Comparison of ENCODE assay signal across 10 cellular contexts in the genomic region with DNA sequence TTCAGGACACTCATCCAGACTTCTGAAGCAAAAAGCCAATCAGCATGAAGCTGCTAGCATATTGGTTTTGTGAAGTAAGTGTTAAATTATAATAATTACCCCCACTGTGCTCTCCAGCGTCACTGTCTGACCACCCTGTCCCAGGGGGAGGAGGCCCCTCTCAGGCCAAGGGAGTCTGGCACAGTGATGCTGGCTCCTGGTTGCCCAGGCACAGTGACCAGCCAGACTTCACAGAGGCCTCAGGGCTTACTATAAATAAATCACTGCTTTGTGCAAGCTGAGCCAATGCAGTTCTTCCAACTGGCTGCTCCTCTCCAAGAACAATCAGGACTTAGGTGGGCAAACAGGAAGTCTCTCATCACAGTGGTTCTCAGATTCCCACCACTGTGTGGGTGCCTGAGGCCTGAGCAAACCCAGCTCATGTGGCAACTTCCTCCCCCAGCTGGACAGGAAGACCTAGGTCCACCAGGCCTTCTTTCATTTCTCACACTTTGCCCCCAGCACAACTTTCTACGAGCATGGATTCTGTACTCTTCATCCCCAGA. TPM values are rescaled to one million over a fixed set of nuclear protein-coding genes. Genes with fewer than 3 reads are reported as not detected.
DNase-seq lines count a peak whose midpoint lies in the region; ATAC-seq and TF ChIP-seq lines count a peak whose summit lies in the region.
"Had no signal": no experiment of that assay in that cellular context is flagged by ENCODE, and none has a peak within 500 bp of the region (broad histone marks: within the 10 kb centered on the region; RNA-seq: fewer than 3 reads in every experiment).

No MANE protein-coding gene starts in this region.

- CTCF ChIA-PET in HCT116 (lab: Charles Lee) = interaction anchor here (1.3 to 2.0 kb wide), 5 partner anchors 22 to 315 kb away, joined by 3 to 6 read pairs (median 6); a partner anchor contains a TSS

- H3K79me2 ChIP-seq in HCT116 (ENCODE audit: insufficient read depth, low read length) = peaks cover 72% of the 10 kb centered on the region

- no peaks in the 10 kb centered on the region for H3K9me3 ChIP-seq in BLaER1 treated with 17β-estradiol and CSF1 and Interleukin-3, amounts not matched to agents 10 nM and 100 nM (replicated peaks in 1 of 11)
- H3K9me3 ChIP-seq in HCT116 (ENCODE audit: control insufficient read depth in 1 of 2, insufficient read depth in 1 of 2, low read depth in 1 of 2, low read length in 2 of 2) (no peaks in the 10 kb centered on the region), mesenchymal stem cell (ENCODE audit: control insufficient read depth, low read length) (no peaks in the 10 kb centered on the region)
- H3K9me3 ChIP-seq: adrenal gland had no signal

- H3K9ac ChIP-seq in BLaER1 treated with 17β-estradiol and CSF1 and Interleukin-3, amounts not matched to agents 10 nM and 100 nM = peak overlapping the region in 5 of 11 experiments; percentile 8 to 84 (median 28); a peak in 5 of 22 replicates
- H3K9ac ChIP-seq in HCT116 (ENCODE audit: low read length) (peak overlapping the region; percentile 91), mesenchymal stem cell (ENCODE audit: low read length) (peak overlapping the region; percentile 53)

- H3K9me2 ChIP-seq in HCT116 (ENCODE audit: insufficient read depth) = no peaks in the 10 kb centered on the region

- BruUV-seq in HCT116 (replicated peaks; lab: Mats Ljungman, UMichigan) = no TSS peak

- H3K4me3 ChIP-seq in BLaER1 treated with 17β-estradiol and CSF1 and Interleukin-3, amounts not matched to agents 10 nM and 100 nM = no peak overlapping the region; a peak in 1 of 20 replicates
- H3K4me3 ChIP-seq in HCT116 (replicated peaks in 1 of 2; ENCODE audit: low read depth in 1 of 2, low read length in 2 of 2) = peak overlapping the region; percentile 66 to 85
- H3K4me3 ChIP-seq in mesenchymal stem cell (ENCODE audit: insufficient read depth in 1 of 2, low read depth in 1 of 2, low read length in 2 of 2) = no peak overlapping the region

- H3K18ac ChIP-seq in mesenchymal stem cell (ENCODE audit: low read depth in 1 of 2, low read length in 2 of 2) = peak overlapping the region in 1 of 2 experiments; percentile 42

- ATAC-seq in HCT116 (no peak), HG03520 (IDR thresholded peaks at IDR 0.05; ENCODE audit: unreplicated experiment) (no peak), HG03045 (IDR thresholded peaks at IDR 0.05; ENCODE audit: unreplicated experiment) (no peak)

- peak overlapping the region; percentile 29 for H4K8ac ChIP-seq in mesenchymal stem cell (ENCODE audit: low read length)

- peak overlapping the region; percentile 78 for H2AK5ac ChIP-seq in mesenchymal stem cell (ENCODE audit: low read length, severe bottlenecking)

- no peak overlapping the region for H2BK12ac ChIP-seq in mesenchymal stem cell (ENCODE audit: low read length in 2 of 2)

- WGBS in mesenchymal stem cell = 84% methylated on average over 2 of the region's 2 CpGs

- intact Hi-C loops in HCT116 (cut with micrococcal nuclease) = no loop called here

- DNase-seq in HCT116 (ENCODE audit: low read depth, low spot score) (no peak), astrocyte of the hippocampus (ENCODE audit: low read depth, low spot score) (peak; percentile 31), mesenchymal stem cell (no peak), DMS79 (lab: John Stamatoyannopoulos, UW) (no peak)
- DNase-seq in stimulated activated CD8-positive, alpha-beta memory T cell treated with anti-CD3 and anti-CD28 coated beads, Interleukin-4, amount 100 ng/mL, for 48 hours = no peak
- DNase-seq: adrenal gland had no signal

- no peak for TF ChIP-seq POLR2A in HCT116 (IDR thresholded peaks at IDR 0.05; ENCODE audit: borderline replicate concordance, extremely low read depth, insufficient read depth, insufficient read length)

- no peak overlapping the region for H2BK5ac ChIP-seq in mesenchymal stem cell (ENCODE audit: low read depth, low read length, poor library complexity, severe bottlenecking)

- TF ChIP-seq CTCF in HCT116 (IDR thresholded peaks at IDR 0.05 in 2 of 3, conservative IDR thresholded peaks at IDR 0.05 in 1 of 3; ENCODE audit: borderline replicate concordance in 1 of 3, insufficient read depth in 1 of 3, low read depth in 2 of 3, low read length in 2 of 3) = no peak

- H3K27ac ChIP-seq in BLaER1 treated with 17β-estradiol and CSF1 and Interleukin-3, amounts not matched to agents 10 nM and 100 nM = peak overlapping the region in 5 of 11 experiments; percentile 2 to 84 (median 75); a peak in 6 of 22 replicates
- H3K27ac ChIP-seq in HCT116 (ENCODE audit: low read depth, low read length) (peak overlapping the region; percentile 78), mesenchymal stem cell (ENCODE audit: low read length, poor library complexity, severe bottlenecking) (peak overlapping the region; percentile 76)

- peak overlapping the region; percentile 33 for H2BK15ac ChIP-seq in mesenchymal stem cell (ENCODE audit: low read depth, poor library complexity, severe bottlenecking)

- POLR2A ChIA-PET in HCT116 (lab: Charles Lee) = interaction anchor here (1.1 kb wide), 1 partner anchor 97 kb away, joined by 10 read pairs; no protein-coding TSS in a partner anchor

- H3K4me2 ChIP-seq in BLaER1 treated with 17β-estradiol and CSF1 and Interleukin-3, amounts not matched to agents 10 nM and 100 nM = peak overlapping the region; percentile 87 to 99 (median 98)
- H3K4me2 ChIP-seq in HCT116 (ENCODE audit: low read length) (peak overlapping the region; percentile 94), mesenchymal stem cell (ENCODE audit: low read length, poor library complexity, severe bottlenecking) (peak overlapping the region; percentile 46)

- no peak overlapping the region for H3K14ac ChIP-seq in mesenchymal stem cell (ENCODE audit: low read length in 2 of 2)

- H4K91ac ChIP-seq in mesenchymal stem cell (ENCODE audit: low read length) = no peak overlapping the region

- peaks cover 19 to 51% (median 39%) of the 10 kb centered on the region in 11 experiments for H3K27me3 ChIP-seq in BLaER1 treated with 17β-estradiol and CSF1 and Interleukin-3, amounts not matched to agents 10 nM and 100 nM
- H3K27me3 ChIP-seq in HCT116 (ENCODE audit: insufficient read depth, low read length) (no peaks in the 10 kb centered on the region), mesenchymal stem cell (ENCODE audit: control insufficient read depth in 1 of 2, insufficient read depth in 1 of 2, low read length in 2 of 2) (no peaks in the 10 kb centered on the region)
- H3K27me3 ChIP-seq: adrenal gland had no signal

- peaks cover 39 to 68% (median 55%) of the 10 kb centered on the region in 10 experiments for H3K4me1 ChIP-seq in BLaER1 treated with 17β-estradiol and CSF1 and Interleukin-3, amounts not matched to agents 10 nM and 100 nM
- H3K4me1 ChIP-seq in HCT116 (ENCODE audit: control insufficient read depth in 1 of 2, insufficient read depth in 2 of 2, low read length in 2 of 2) = peaks cover 32 to 47% of the 10 kb centered on the region in 2 experiments
- H3K4me1 ChIP-seq in mesenchymal stem cell (ENCODE audit: control insufficient read depth, insufficient read depth, low read depth, low read length) = peaks cover 22% of the 10 kb centered on the region

- H3K23ac ChIP-seq in mesenchymal stem cell (ENCODE audit: low read length in 2 of 2) = no peak overlapping the region

- no peak overlapping the region for H2AFZ ChIP-seq in HCT116 (ENCODE audit: low read depth, low read length, poor library complexity, severe bottlenecking)
- no peak overlapping the region for H2AFZ ChIP-seq in mesenchymal stem cell (ENCODE audit: low read depth, low read length)

- H2BK120ac ChIP-seq in mesenchymal stem cell (ENCODE audit: low read depth, low read length) = no peak overlapping the region

- H3K36me3 ChIP-seq in BLaER1 treated with 17β-estradiol and CSF1 and Interleukin-3, amounts not matched to agents 10 nM and 100 nM = no peaks in the 10 kb centered on the region
- peaks cover 3% of the 10 kb centered on the region in 2 experiments; a peak in 1 of 4 replicates for H3K36me3 ChIP-seq in HCT116 (ENCODE audit: control insufficient read depth in 1 of 2, insufficient read depth in 2 of 2, low read length in 2 of 2)
- no peaks in the 10 kb centered on the region for H3K36me3 ChIP-seq in mesenchymal stem cell (ENCODE audit: control insufficient read depth in 1 of 2, insufficient read depth in 2 of 2, low read depth in 1 of 2, low read length in 2 of 2)
- H3K36me3 ChIP-seq: adrenal gland had no signal

- H3K4ac ChIP-seq in mesenchymal stem cell (ENCODE audit: low read depth in 1 of 2, low read length in 2 of 2) = no peak overlapping the region

- peaks cover 7% of the 10 kb centered on the region for H3K79me1 ChIP-seq in mesenchymal stem cell (replicated peaks; ENCODE audit: low read length, poor library complexity, severe bottlenecking)

- RAD21 ChIA-PET in HCT116 (lab: Charles Lee; ENCODE audit: low non-redundant PET in 1 of 2, low total read pairs in 2 of 2, uncharacterized antibody in 2 of 2, unreplicated experiment in 2 of 2) = interaction anchor here in 1 of 2 experiments (0.6 kb wide), 1 partner anchor 315 kb away, joined by 3 read pairs; no protein-coding TSS in a partner anchor

- peaks cover 0 to 22% (median 9%) of the 10 kb centered on the region in 11 experiments; a peak in 10 of 22 replicates for H4K20me1 ChIP-seq in BLaER1 treated with 17β-estradiol and CSF1 and Interleukin-3, amounts not matched to agents 10 nM and 100 nM
- no peaks in the 10 kb centered on the region for H4K20me1 ChIP-seq in HCT116 (ENCODE audit: insufficient read depth)

- TF ChIP-seq RAD21 in HCT116 (IDR thresholded peaks at IDR 0.05; ENCODE audit: low read depth) = no peak

TF ChIP-seq in HCT116, 20 proteins besides CTCF, POLR2A, EP300 and RAD21 (continues in another document):
- TF ChIP-seq YY1 (IDR thresholded peaks at IDR 0.05; ENCODE audit: extremely low read depth, insufficient replicate concordance, low read depth, low read length) (no peak), CEBPB (IDR thresholded peaks at IDR 0.05; ENCODE audit: low read depth) (no peak), SIN3A (IDR thresholded peaks at IDR 0.05; ENCODE audit: low read depth) (no peak), POLR2AphosphoS5 (IDR thresholded peaks at IDR 0.05; ENCODE audit: low read depth, low read length) (no peak), JUND (IDR thresholded peaks at IDR 0.05) (no peak)

RNA-seq across cellular contexts. Expression of a gene that starts 1.7 kb away (rescaled TPM):
- total RNA-seq in HCT116 (2021; ENCODE audit: unreplicated experiment) = 60.2 TPM
- 51.1 and 61.3 TPM in 2 replicates for polyA plus RNA-seq in HCT116 (2012)
- 5.6 TPM for polyA plus RNA-seq in mesenchymal stem cell (2013, experiment 1 of 2)
- polyA plus RNA-seq in mesenchymal stem cell (2013, experiment 2 of 2) = 5.2 TPM

RNA-seq across cellular contexts. Expression of a gene that starts 56.2 kb away (rescaled TPM):
- total RNA-seq in HCT116 (2021; ENCODE audit: unreplicated experiment) = 0.07 TPM
- polyA plus RNA-seq in HCT116 (2012) = 0.05 and 0.10 TPM in 2 replicates
- polyA plus RNA-seq in mesenchymal stem cell (2013, experiment 1 of 2) = not detected
- polyA plus RNA-seq in mesenchymal stem cell (2013, experiment 2 of 2) = not detected
- total RNA-seq: adrenal gland, lung microvascular endothelial cell had no signal
- polyA plus RNA-seq: adrenal gland had no signal

Comparison
In these comparisons a context has a peak if more than half of its experiments do, and no peak if none do; other contexts are left out.
1. H3K4me2 ChIP-seq: peak in every context shown above with its lines; median percentile 98 in BLaER1 treated with 17β-estradiol and CSF1 and Interleukin-3, amounts not matched to agents 10 nM and 100 nM; 94 in HCT116; 46 in mesenchymal stem cell.
2. H3K4me3 ChIP-seq: peak in HCT116 (2 of 2); none in BLaER1 treated with 17β-estradiol and CSF1 and Interleukin-3, amounts not matched to agents 10 nM and 100 nM (0 of 10) and mesenchymal stem cell (0 of 2).